In the genomic region with DNA sequence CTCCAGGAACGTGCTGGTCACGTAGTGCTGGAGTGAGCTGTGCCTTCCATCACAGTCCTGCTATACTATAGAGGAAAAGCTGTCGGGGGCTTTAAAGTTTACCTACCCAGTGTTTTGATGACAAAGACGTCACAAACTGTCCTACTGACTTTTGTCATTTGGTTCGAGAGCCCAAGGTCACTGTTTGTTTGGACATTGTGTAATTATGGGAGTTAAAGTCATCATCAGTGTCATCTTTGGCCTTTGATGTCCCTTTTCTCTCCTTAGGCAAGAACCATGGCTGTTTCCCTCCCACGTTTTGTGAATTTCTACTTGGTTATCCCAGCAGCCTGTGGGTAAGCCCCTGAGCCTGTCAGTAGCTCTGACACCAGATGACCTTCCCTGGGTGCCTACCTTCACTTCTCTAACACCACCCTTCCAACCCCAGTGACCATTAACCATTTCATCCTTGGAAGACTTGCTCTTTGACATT, we compare ENCODE assay signal across 1 cellular context.
TF ChIP-seq lines count a peak whose summit lies in the region.

No MANE protein-coding gene starts in this region.

TF ChIP-seq in HepG2, 621 proteins besides CTCF, POLR2A, EP300 and RAD21 (continued from another document and continues in another):
- peak; percentile 98 for TF ChIP-seq ESRRA (CRISPR knock-in tag; IDR thresholded peaks at IDR 0.05; ENCODE audit: low read depth)
- TF ChIP-seq, protein P1, sequence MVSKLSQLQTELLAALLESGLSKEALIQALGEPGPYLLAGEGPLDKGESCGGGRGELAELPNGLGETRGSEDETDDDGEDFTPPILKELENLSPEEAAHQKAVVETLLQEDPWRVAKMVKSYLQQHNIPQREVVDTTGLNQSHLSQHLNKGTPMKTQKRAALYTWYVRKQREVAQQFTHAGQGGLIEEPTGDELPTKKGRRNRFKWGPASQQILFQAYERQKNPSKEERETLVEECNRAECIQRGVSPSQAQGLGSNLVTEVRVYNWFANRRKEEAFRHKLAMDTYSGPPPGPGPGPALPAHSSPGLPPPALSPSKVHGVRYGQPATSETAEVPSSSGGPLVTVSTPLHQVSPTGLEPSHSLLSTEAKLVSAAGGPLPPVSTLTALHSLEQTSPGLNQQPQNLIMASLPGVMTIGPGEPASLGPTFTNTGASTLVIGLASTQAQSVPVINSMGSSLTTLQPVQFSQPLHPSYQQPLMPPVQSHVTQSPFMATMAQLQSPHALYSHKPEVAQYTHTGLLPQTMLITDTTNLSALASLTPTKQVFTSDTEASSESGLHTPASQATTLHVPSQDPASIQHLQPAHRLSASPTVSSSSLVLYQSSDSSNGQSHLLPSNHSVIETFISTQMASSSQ (IDR thresholded peaks at IDR 0.05; ENCODE audit: low read depth): peak; percentile 72
- TF ChIP-seq, protein P1 (CRISPR knock-in tag; IDR thresholded peaks at IDR 0.05; ENCODE audit: borderline replicate concordance): peak; percentile 81
- no peak for TF ChIP-seq HNRNPK (IDR thresholded peaks at IDR 0.05; ENCODE audit: low read depth, low read length, poor library complexity, severe bottlenecking)
- peak; percentile 91 for TF ChIP-seq SP5 (CRISPR knock-in tag; IDR thresholded peaks at IDR 0.05; ENCODE audit: borderline replicate concordance, low read depth)
- TF ChIP-seq, protein P2, sequence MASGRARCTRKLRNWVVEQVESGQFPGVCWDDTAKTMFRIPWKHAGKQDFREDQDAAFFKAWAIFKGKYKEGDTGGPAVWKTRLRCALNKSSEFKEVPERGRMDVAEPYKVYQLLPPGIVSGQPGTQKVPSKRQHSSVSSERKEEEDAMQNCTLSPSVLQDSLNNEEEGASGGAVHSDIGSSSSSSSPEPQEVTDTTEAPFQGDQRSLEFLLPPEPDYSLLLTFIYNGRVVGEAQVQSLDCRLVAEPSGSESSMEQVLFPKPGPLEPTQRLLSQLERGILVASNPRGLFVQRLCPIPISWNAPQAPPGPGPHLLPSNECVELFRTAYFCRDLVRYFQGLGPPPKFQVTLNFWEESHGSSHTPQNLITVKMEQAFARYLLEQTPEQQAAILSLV (CRISPR knock-in tag; IDR thresholded peaks at IDR 0.05; ENCODE audit: borderline replicate concordance): 0 out of 2 replicates have a peak, but pooled peaks have one; percentile 47
- TF ChIP-seq ZNF350 (CRISPR knock-in tag; IDR thresholded peaks at IDR 0.05; ENCODE audit: borderline replicate concordance, low read depth): peak; percentile 80
- TF ChIP-seq ZNF598 (CRISPR knock-in tag; IDR thresholded peaks at IDR 0.05; ENCODE audit: borderline replicate concordance): no peak
- peak; percentile 80; the same call in 1 of the 2 replicates for TF ChIP-seq KAT7 (CRISPR knock-in tag; IDR thresholded peaks at IDR 0.05; ENCODE audit: borderline replicate concordance)
- TF ChIP-seq NFE2 (CRISPR knock-in tag; IDR thresholded peaks at IDR 0.05): no peak
- TF ChIP-seq ZNF296 (CRISPR knock-in tag; conservative IDR thresholded peaks at IDR 0.05): no peak
- peak; percentile 42; the same call in 1 of the 2 replicates for TF ChIP-seq FOXP1 (IDR thresholded peaks at IDR 0.05)
- peak; percentile 96 for TF ChIP-seq FOXP1 (CRISPR knock-in tag; IDR thresholded peaks at IDR 0.05)
- peak; percentile 99 for TF ChIP-seq HMG20A (CRISPR knock-in tag; IDR thresholded peaks at IDR 0.05; ENCODE audit: borderline replicate concordance)
- TF ChIP-seq, protein P3, sequence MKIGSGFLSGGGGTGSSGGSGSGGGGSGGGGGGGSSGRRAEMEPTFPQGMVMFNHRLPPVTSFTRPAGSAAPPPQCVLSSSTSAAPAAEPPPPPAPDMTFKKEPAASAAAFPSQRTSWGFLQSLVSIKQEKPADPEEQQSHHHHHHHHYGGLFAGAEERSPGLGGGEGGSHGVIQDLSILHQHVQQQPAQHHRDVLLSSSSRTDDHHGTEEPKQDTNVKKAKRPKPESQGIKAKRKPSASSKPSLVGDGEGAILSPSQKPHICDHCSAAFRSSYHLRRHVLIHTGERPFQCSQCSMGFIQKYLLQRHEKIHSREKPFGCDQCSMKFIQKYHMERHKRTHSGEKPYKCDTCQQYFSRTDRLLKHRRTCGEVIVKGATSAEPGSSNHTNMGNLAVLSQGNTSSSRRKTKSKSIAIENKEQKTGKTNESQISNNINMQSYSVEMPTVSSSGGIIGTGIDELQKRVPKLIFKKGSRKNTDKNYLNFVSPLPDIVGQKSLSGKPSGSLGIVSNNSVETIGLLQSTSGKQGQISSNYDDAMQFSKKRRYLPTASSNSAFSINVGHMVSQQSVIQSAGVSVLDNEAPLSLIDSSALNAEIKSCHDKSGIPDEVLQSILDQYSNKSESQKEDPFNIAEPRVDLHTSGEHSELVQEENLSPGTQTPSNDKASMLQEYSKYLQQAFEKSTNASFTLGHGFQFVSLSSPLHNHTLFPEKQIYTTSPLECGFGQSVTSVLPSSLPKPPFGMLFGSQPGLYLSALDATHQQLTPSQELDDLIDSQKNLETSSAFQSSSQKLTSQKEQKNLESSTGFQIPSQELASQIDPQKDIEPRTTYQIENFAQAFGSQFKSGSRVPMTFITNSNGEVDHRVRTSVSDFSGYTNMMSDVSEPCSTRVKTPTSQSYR (CRISPR knock-in tag; IDR thresholded peaks at IDR 0.05; ENCODE audit: borderline replicate concordance): peak; percentile 68; the same call in 1 of the 2 replicates
- no peak for TF ChIP-seq ZNF567 (CRISPR knock-in tag; IDR thresholded peaks at IDR 0.05; ENCODE audit: borderline replicate concordance)
- no peak for TF ChIP-seq SNAI1 (CRISPR knock-in tag; IDR thresholded peaks at IDR 0.05; ENCODE audit: borderline replicate concordance)
- peak; percentile 92 for TF ChIP-seq KDM6A (CRISPR knock-in tag; IDR thresholded peaks at IDR 0.05; ENCODE audit: low read depth)
- no peak for TF ChIP-seq TCF12 (IDR thresholded peaks at IDR 0.05)
- peak; percentile 87 for TF ChIP-seq TCF12 (CRISPR knock-in tag; IDR thresholded peaks at IDR 0.05)
- TF ChIP-seq, protein P4, sequence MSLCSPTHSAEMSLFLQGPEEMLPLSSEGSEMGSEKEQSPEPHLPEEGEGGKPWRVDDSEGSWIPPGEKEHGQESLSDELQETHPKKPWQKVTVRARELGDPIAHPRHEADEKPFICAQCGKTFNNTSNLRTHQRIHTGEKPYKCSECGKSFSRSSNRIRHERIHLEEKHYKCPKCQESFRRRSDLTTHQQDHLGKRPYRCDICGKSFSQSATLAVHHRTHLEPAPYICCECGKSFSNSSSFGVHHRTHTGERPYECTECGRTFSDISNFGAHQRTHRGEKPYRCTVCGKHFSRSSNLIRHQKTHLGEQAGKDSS (CRISPR knock-in tag; IDR thresholded peaks at IDR 0.05; ENCODE audit: borderline replicate concordance, low read depth): no peak
- TF ChIP-seq, protein P5, sequence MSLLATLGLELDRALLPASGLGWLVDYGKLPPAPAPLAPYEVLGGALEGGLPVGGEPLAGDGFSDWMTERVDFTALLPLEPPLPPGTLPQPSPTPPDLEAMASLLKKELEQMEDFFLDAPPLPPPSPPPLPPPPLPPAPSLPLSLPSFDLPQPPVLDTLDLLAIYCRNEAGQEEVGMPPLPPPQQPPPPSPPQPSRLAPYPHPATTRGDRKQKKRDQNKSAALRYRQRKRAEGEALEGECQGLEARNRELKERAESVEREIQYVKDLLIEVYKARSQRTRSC (CRISPR knock-in tag; IDR thresholded peaks at IDR 0.05; ENCODE audit: low read depth): no peak
- TF ChIP-seq ZNF569 (CRISPR knock-in tag; IDR thresholded peaks at IDR 0.05; ENCODE audit: borderline replicate concordance): no peak
- TF ChIP-seq ZNF557 (CRISPR knock-in tag; IDR thresholded peaks at IDR 0.05): peak; percentile 28; the same call in 1 of the 2 replicates
- TF ChIP-seq, protein P6, sequence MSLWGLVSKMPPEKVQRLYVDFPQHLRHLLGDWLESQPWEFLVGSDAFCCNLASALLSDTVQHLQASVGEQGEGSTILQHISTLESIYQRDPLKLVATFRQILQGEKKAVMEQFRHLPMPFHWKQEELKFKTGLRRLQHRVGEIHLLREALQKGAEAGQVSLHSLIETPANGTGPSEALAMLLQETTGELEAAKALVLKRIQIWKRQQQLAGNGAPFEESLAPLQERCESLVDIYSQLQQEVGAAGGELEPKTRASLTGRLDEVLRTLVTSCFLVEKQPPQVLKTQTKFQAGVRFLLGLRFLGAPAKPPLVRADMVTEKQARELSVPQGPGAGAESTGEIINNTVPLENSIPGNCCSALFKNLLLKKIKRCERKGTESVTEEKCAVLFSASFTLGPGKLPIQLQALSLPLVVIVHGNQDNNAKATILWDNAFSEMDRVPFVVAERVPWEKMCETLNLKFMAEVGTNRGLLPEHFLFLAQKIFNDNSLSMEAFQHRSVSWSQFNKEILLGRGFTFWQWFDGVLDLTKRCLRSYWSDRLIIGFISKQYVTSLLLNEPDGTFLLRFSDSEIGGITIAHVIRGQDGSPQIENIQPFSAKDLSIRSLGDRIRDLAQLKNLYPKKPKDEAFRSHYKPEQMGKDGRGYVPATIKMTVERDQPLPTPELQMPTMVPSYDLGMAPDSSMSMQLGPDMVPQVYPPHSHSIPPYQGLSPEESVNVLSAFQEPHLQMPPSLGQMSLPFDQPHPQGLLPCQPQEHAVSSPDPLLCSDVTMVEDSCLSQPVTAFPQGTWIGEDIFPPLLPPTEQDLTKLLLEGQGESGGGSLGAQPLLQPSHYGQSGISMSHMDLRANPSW (CRISPR knock-in tag; IDR thresholded peaks at IDR 0.05; ENCODE audit: borderline replicate concordance): peak; percentile 81
- TF ChIP-seq, protein P7, sequence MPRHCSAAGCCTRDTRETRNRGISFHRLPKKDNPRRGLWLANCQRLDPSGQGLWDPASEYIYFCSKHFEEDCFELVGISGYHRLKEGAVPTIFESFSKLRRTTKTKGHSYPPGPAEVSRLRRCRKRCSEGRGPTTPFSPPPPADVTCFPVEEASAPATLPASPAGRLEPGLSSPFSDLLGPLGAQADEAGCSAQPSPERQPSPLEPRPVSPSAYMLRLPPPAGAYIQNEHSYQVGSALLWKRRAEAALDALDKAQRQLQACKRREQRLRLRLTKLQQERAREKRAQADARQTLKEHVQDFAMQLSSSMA (CRISPR knock-in tag; IDR thresholded peaks at IDR 0.05): no peak
- TF ChIP-seq CAMTA2 (CRISPR knock-in tag; IDR thresholded peaks at IDR 0.05; ENCODE audit: borderline replicate concordance): no peak
- TF ChIP-seq CBX2 (IDR thresholded peaks at IDR 0.05; ENCODE audit: low read depth, low read length): no peak
- TF ChIP-seq CBX2 (CRISPR knock-in tag; IDR thresholded peaks at IDR 0.05; ENCODE audit: low read depth): 0 out of 2 replicates have a peak, but pooled peaks have one; percentile 51
- no peak for TF ChIP-seq ISX (CRISPR knock-in tag; conservative IDR thresholded peaks at IDR 0.05)
- TF ChIP-seq SNAPC2 (CRISPR knock-in tag; IDR thresholded peaks at IDR 0.05): no peak
- TF ChIP-seq, protein P8, sequence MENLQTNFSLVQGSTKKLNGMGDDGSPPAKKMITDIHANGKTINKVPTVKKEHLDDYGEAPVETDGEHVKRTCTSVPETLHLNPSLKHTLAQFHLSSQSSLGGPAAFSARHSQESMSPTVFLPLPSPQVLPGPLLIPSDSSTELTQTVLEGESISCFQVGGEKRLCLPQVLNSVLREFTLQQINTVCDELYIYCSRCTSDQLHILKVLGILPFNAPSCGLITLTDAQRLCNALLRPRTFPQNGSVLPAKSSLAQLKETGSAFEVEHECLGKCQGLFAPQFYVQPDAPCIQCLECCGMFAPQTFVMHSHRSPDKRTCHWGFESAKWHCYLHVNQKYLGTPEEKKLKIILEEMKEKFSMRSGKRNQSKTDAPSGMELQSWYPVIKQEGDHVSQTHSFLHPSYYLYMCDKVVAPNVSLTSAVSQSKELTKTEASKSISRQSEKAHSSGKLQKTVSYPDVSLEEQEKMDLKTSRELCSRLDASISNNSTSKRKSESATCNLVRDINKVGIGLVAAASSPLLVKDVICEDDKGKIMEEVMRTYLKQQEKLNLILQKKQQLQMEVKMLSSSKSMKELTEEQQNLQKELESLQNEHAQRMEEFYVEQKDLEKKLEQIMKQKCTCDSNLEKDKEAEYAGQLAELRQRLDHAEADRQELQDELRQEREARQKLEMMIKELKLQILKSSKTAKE (CRISPR knock-in tag; IDR thresholded peaks at IDR 0.05; ENCODE audit: borderline replicate concordance): peak; percentile 90
- no peak for TF ChIP-seq RBM39 (IDR thresholded peaks at IDR 0.05; ENCODE audit: low read depth, low read length, poor library complexity, severe bottlenecking)
- 0 out of 2 replicates have a peak, but pooled peaks have one; percentile 55 for TF ChIP-seq ZZZ3 (CRISPR knock-in tag; IDR thresholded peaks at IDR 0.05; ENCODE audit: borderline replicate concordance)
- TF ChIP-seq ZNF354B (CRISPR knock-in tag; IDR thresholded peaks at IDR 0.05): no peak
- no peak for TF ChIP-seq ZNF530 (CRISPR knock-in tag; IDR thresholded peaks at IDR 0.05; ENCODE audit: low read depth)
- TF ChIP-seq ATF1 (CRISPR knock-in tag; IDR thresholded peaks at IDR 0.05): peak; percentile 93
- TF ChIP-seq SRSF1 (optimal IDR thresholded peaks at IDR 0.05; ENCODE audit: low read depth, low read length): no peak
- no peak for TF ChIP-seq NFKB2 (CRISPR knock-in tag; IDR thresholded peaks at IDR 0.05; ENCODE audit: borderline replicate concordance)
- TF ChIP-seq FOXA1 (IDR thresholded peaks at IDR 0.05): peak; percentile 28; the same call in 1 of the 2 replicates
- peak; percentile 93 for TF ChIP-seq FOXA1 (CRISPR knock-in tag; IDR thresholded peaks at IDR 0.05)
- no peak for TF ChIP-seq KDM5B (CRISPR knock-in tag; IDR thresholded peaks at IDR 0.05; ENCODE audit: borderline replicate concordance)
- no peak for TF ChIP-seq ZNF382 (CRISPR knock-in tag; IDR thresholded peaks at IDR 0.05; ENCODE audit: borderline replicate concordance)
- no peak for TF ChIP-seq ELF1 (CRISPR knock-in tag; IDR thresholded peaks at IDR 0.05)
- TF ChIP-seq ZNF331 (CRISPR knock-in tag; IDR thresholded peaks at IDR 0.05): peak; percentile 93
- no peak for TF ChIP-seq ZNF547 (CRISPR knock-in tag; IDR thresholded peaks at IDR 0.05)
- no peak for TF ChIP-seq DNMT1 (CRISPR knock-in tag; IDR thresholded peaks at IDR 0.05)
- TF ChIP-seq, protein P9, sequence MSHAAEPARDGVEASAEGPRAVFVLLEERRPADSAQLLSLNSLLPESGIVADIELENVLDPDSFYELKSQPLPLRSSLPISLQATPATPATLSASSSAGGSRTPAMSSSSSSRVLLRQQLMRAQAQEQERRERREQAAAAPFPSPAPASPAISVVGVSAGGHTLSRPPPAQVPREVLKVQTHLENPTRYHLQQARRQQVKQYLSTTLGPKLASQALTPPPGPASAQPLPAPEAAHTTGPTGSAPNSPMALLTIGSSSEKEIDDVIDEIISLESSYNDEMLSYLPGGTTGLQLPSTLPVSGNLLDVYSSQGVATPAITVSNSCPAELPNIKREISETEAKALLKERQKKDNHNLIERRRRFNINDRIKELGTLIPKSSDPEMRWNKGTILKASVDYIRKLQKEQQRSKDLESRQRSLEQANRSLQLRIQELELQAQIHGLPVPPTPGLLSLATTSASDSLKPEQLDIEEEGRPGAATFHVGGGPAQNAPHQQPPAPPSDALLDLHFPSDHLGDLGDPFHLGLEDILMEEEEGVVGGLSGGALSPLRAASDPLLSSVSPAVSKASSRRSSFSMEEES (CRISPR knock-in tag; IDR thresholded peaks at IDR 0.05): peak; percentile 81
- no peak for TF ChIP-seq ZNF30 (CRISPR knock-in tag; IDR thresholded peaks at IDR 0.05)
- TF ChIP-seq TAF1 (CRISPR knock-in tag; IDR thresholded peaks at IDR 0.05): no peak
